ENCODE assay signal across 28 cellular contexts in the genomic region with DNA sequence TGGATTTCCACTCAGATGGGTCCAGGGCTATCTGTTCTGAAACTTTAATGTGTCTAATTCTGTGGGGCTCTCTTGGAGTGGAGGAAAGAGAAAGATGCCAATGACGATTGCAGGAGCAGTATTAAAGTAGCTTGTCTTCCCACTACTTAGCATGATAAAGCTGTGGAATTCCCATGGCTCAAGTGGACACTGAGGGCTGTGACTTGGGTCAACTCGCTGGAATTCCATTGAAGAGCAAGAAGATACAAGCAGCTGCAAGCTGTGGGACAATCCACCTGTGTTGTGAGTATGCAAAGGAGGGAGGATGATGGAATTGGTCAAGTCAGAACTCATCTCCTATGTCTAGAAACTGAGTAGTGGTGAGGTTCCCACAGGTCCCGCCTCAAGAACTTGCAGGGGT.
DNase-seq lines count a peak whose midpoint lies in the region; ATAC-seq, FAIRE-seq and TF ChIP-seq lines count a peak whose summit lies in the region.
"Had no signal": no experiment of that assay in that cellular context is flagged by ENCODE, and none has a peak within 500 bp of the region (broad histone marks: within the 10 kb centered on the region; RNA-seq: fewer than 3 reads in every experiment).

No MANE protein-coding gene starts in this region.

- no peaks in the 10 kb centered on the region for H3K27me3 Mint-ChIP-seq in GM23338 (ENCODE audit: insufficient read depth, low read depth, poor library complexity)
- H3K27me3 Mint-ChIP-seq: CD4-positive, alpha-beta memory T cell; CD4-positive, CD25-positive, alpha-beta regulatory T cell had no signal

- no peaks in the 10 kb centered on the region; the same call in 1 of the 2 replicates for H3K23me2 ChIP-seq in H1 (ENCODE audit: low read depth, low read length)

- no peaks in the 10 kb centered on the region for H3K36me3 ChIP-seq in GM23338 (ENCODE audit: insufficient read depth)
- no peaks in the 10 kb centered on the region for H3K36me3 ChIP-seq in H1 (ENCODE audit: control insufficient read depth in 2 of 4, insufficient read depth in 4 of 4, low read length in 3 of 4)
- no peaks in the 10 kb centered on the region for H3K36me3 ChIP-seq in mesendoderm (ENCODE audit: control insufficient read depth, insufficient read depth, low read length)
- H3K36me3 ChIP-seq in neuronal stem cell (replicated peaks in 1 of 2; ENCODE audit: control insufficient read depth in 2 of 2, insufficient read depth in 2 of 2, low read length in 2 of 2), result no peaks in the 10 kb centered on the region
- H3K36me3 ChIP-seq in heart right ventricle, result no peaks in the 10 kb centered on the region
- H3K36me3 ChIP-seq: BE2C, BLaER1 had no signal

- H2BK15ac ChIP-seq in H1 (ENCODE audit: low read length) (no peak overlapping the region), mesendoderm (replicated peaks; ENCODE audit: low read depth) (no peak overlapping the region), neuronal stem cell (ENCODE audit: low read length) (no peak overlapping the region)

- intact Hi-C loops in heart right ventricle (cut with DNase I), result no loop called here

- TF ChIP-seq CTCF in GM23338 (conservative IDR thresholded peaks at IDR 0.05; ENCODE audit: low read depth in 2 of 2) (no peak), H1 (IDR thresholded peaks at IDR 0.05; ENCODE audit: control extremely low read depth in 1 of 3, insufficient read depth in 1 of 3, low read depth in 1 of 3, low read length in 3 of 3) (no peak), heart right ventricle (IDR thresholded peaks at IDR 0.05) (no peak)

- 0 out of 2 replicates have a peak overlapping the region, but pooled peaks have one; percentile 12 for H2BK12ac ChIP-seq in H1 (ENCODE audit: low read depth, low read length)
- no peak overlapping the region for H2BK12ac ChIP-seq in neuronal stem cell (ENCODE audit: low read length)

- H3K79me1 ChIP-seq in H1 (ENCODE audit: low read depth, low read length) (no peaks in the 10 kb centered on the region), mesendoderm (ENCODE audit: low read length) (no peaks in the 10 kb centered on the region), neuronal stem cell (ENCODE audit: low read depth, low read length) (no peaks in the 10 kb centered on the region)

- H3K23ac ChIP-seq in H1 (ENCODE audit: insufficient read length) (no peak overlapping the region), mesendoderm (ENCODE audit: low read length) (no peak overlapping the region), neuronal stem cell (ENCODE audit: low read depth, low read length, poor library complexity) (no peak overlapping the region)

- CTCF ChIA-PET in H1 (lab: Charles Lee; ENCODE audit: partially characterized antibody), result no interaction called here

- H3K27me3 ChIP-seq in GM23338 (ENCODE audit: insufficient read depth) (no peaks in the 10 kb centered on the region), H1 (replicated peaks in 1 of 4; ENCODE audit: control insufficient read depth in 3 of 4, extremely low read depth in 1 of 4, insufficient read depth in 3 of 4, low read length in 3 of 4) (peaks cover 0 to 1% (median 0%) of the 10 kb centered on the region in 4 experiments; a peak in 1 of 7 replicates), mesendoderm (ENCODE audit: insufficient read depth, low read length, poor library complexity) (no peaks in the 10 kb centered on the region), neuronal stem cell (ENCODE audit: control insufficient read depth in 3 of 3, insufficient read depth in 3 of 3, low read depth in 1 of 3, low read length in 3 of 3) (no peaks in the 10 kb centered on the region), heart right ventricle (no peaks in the 10 kb centered on the region)
- H3K27me3 ChIP-seq: BE2C, BLaER1 had no signal

- TF ChIP-seq RAD21 in H1 (IDR thresholded peaks at IDR 0.05 in 1 of 2, conservative IDR thresholded peaks at IDR 0.05 in 1 of 2; ENCODE audit: low read depth in 2 of 2, low read length in 2 of 2), result no peak

- H3K56ac ChIP-seq in H1 (replicated peaks; ENCODE audit: insufficient read length, low read depth, low read length), result no peak overlapping the region
- no peak overlapping the region for H3K56ac ChIP-seq in mesendoderm (ENCODE audit: low read length)

- H3K18ac ChIP-seq in H1 (ENCODE audit: extremely low read depth, low read length) (no peak overlapping the region), mesendoderm (ENCODE audit: low read length) (no peak overlapping the region), neuronal stem cell (ENCODE audit: low read length) (peak overlapping the region; percentile 33)

- H3K14ac ChIP-seq in H1 (ENCODE audit: insufficient read length) (no peak overlapping the region), neuronal stem cell (ENCODE audit: low read length) (no peak overlapping the region)

- H3F3A ChIP-seq in GM23338 (replicated peaks; ENCODE audit: low read depth), result no peaks in the 10 kb centered on the region

- H3K27ac ChIP-seq in GM23338 (ENCODE audit: low read depth), result no peak overlapping the region
- H3K27ac ChIP-seq in H1 (ENCODE audit: low read depth, low read length), result no peak overlapping the region
- no peak overlapping the region for H3K27ac ChIP-seq in mesendoderm (ENCODE audit: low read depth, low read length)
- H3K27ac ChIP-seq in neuronal stem cell (replicated peaks; ENCODE audit: low read length), result no peak overlapping the region
- H3K27ac ChIP-seq in heart right ventricle, result no peak overlapping the region
- H3K27ac ChIP-seq: BLaER1 had no signal

- TF ChIP-seq POLR2A in H1 (IDR thresholded peaks at IDR 0.05; ENCODE audit: control extremely low read depth in 1 of 2, low read depth in 2 of 2, low read length in 2 of 2), result no peak

- TF ChIP-seq EP300 in H1 (IDR thresholded peaks at IDR 0.05; ENCODE audit: borderline replicate concordance in 1 of 2, low read depth in 2 of 2, low read length in 2 of 2), result no peak

- H3K4me1 ChIP-seq in GM23338 (ENCODE audit: insufficient read depth) (no peaks in the 10 kb centered on the region), H1 (replicated peaks in 1 of 4; ENCODE audit: control insufficient read depth in 3 of 4, insufficient read depth in 4 of 4, low read length in 3 of 4) (no peaks in the 10 kb centered on the region), mesendoderm (ENCODE audit: control insufficient read depth, low read depth, low read length) (no peaks in the 10 kb centered on the region), neuronal stem cell (ENCODE audit: control insufficient read depth in 2 of 2, insufficient read depth in 1 of 2, low read depth in 1 of 2, low read length in 2 of 2) (peaks cover 0 to 3% of the 10 kb centered on the region in 2 donors), heart right ventricle (no peaks in the 10 kb centered on the region)
- H3K4me1 ChIP-seq: BE2C had no signal

- FAIRE-seq in H1 (lab: Jason Lieb, UNC), result no peak
- FAIRE-seq: A204.1, G401.6, GM12891 had no signal

- no peak overlapping the region for H4K5ac ChIP-seq in H1 (ENCODE audit: insufficient read length, low read depth, low read length)
- H4K5ac ChIP-seq in mesendoderm (ENCODE audit: low read length), result peak overlapping the region; percentile 23

- peaks cover 6% of the 10 kb centered on the region; the same call in 1 of the 3 replicates for H3K9me3 Mint-ChIP-seq in GM23338

- H3K79me2 ChIP-seq in GM23338 (replicated peaks; ENCODE audit: insufficient read depth) (no peaks in the 10 kb centered on the region), H1 (ENCODE audit: control insufficient read depth in 1 of 2, insufficient read depth in 2 of 2, low read length in 2 of 2) (no peaks in the 10 kb centered on the region), mesendoderm (ENCODE audit: control insufficient read depth, insufficient read depth, low read length) (no peaks in the 10 kb centered on the region)

- H3K36me3 Mint-ChIP-seq in GM23338 (ENCODE audit: low read depth), result no peaks in the 10 kb centered on the region
- H3K36me3 Mint-ChIP-seq: CD14-positive monocyte; CD4-positive, alpha-beta memory T cell; CD4-positive, CD25-positive, alpha-beta regulatory T cell; CD8-positive, alpha-beta memory T cell had no signal

- 58% methylated on average over 3 of the region's 3 CpGs; no CpG with 5 or more reads in 1 of the 2 experiments for whole genome bisulfite sequencing in H1 (ENCODE audit: extremely low coverage in 1 of 2, insufficient coverage in 1 of 2, insufficient read length in 1 of 2, insufficient replicate concordance in 2 of 2, low coverage in 1 of 2, low lambda C conversion rate in 2 of 2, missing lambda C conversion rate in 1 of 2), 2 experiments
- WGBS in mesendoderm (ENCODE audit: extremely low coverage, insufficient coverage, low lambda C conversion rate), result no CpG with 5 or more reads among the region's 3 CpGs
- no CpG with 5 or more reads among the region's 3 CpGs for WGBS in neuronal stem cell (ENCODE audit: extremely low coverage in 2 of 2, insufficient read length in 2 of 2, insufficient replicate concordance in 1 of 2), 2 donors
- 57 to 60% methylated on average over 3 of the region's 3 CpGs for WGBS in heart right ventricle, 2 donors

- H2AK5ac ChIP-seq in H1 (ENCODE audit: low read depth, low read length), result no peak overlapping the region; the same call in 1 of the 2 replicates
- H2AK5ac ChIP-seq in mesendoderm (ENCODE audit: low read length), result no peak overlapping the region
- H2AK5ac ChIP-seq in neuronal stem cell (ENCODE audit: low read depth, low read length), result no peak overlapping the region

- no peak overlapping the region for H4K91ac ChIP-seq in H1 (replicated peaks; ENCODE audit: insufficient read length, low read length)
- H4K91ac ChIP-seq in neuronal stem cell (ENCODE audit: low read depth, low read length, poor library complexity), result no peak overlapping the region

- H3K4ac ChIP-seq in H1 (replicated peaks; ENCODE audit: insufficient read length, low read depth, low read length) (no peak overlapping the region), mesendoderm (ENCODE audit: low read depth, low read length) (no peak overlapping the region), neuronal stem cell (ENCODE audit: low read length) (no peak overlapping the region)

- POLR2A ChIA-PET in H1 (lab: Charles Lee; ENCODE audit: partially characterized antibody), result no interaction called here

- H3K27ac Mint-ChIP-seq in GM23338, result 0 out of 2 replicates have a peak overlapping the region, but pooled peaks have one; percentile 12
- H3K27ac Mint-ChIP-seq: CD14-positive monocyte; CD4-positive, alpha-beta memory T cell; CD4-positive, CD25-positive, alpha-beta regulatory T cell; CD8-positive, alpha-beta memory T cell had no signal

- no peak overlapping the region for H4K8ac ChIP-seq in H1 (ENCODE audit: extremely low read depth, insufficient read depth, low read length)
- H4K8ac ChIP-seq in mesendoderm (ENCODE audit: low read depth, low read length), result no peak overlapping the region
- no peak overlapping the region for H4K8ac ChIP-seq in neuronal stem cell (ENCODE audit: low read depth, low read length)

- H3K9me2 ChIP-seq in GM23338 (ENCODE audit: insufficient read depth), result no peaks in the 10 kb centered on the region

- H3K4me2 ChIP-seq in GM23338 (no peak overlapping the region), H1 (ENCODE audit: insufficient read depth in 1 of 2, low read depth in 2 of 2, low read length in 2 of 2) (no peak overlapping the region), mesendoderm (ENCODE audit: low read length) (no peak overlapping the region), neuronal stem cell (ENCODE audit: insufficient read depth, low read length, poor library complexity, severe bottlenecking) (no peak overlapping the region)
- H3K4me2 ChIP-seq: BLaER1 had no signal

- peak; percentile 20 for DNase-seq in GM23338 (ENCODE audit: low spot score)
- no peak for DNase-seq in H1 (ENCODE audit: low read depth in 1 of 2, low spot score in 2 of 2)
- DNase-seq in mesendoderm, result no peak
- no peak for DNase-seq in neuronal stem cell (ENCODE audit: low spot score)
- DNase-seq in stimulated activated CD4-positive, alpha-beta T cell treated with anti-CD3 and anti-CD28 coated beads, Interleukin-2, amount 100 ng/mL, for 24 hours, result no peak
- no peak for DNase-seq in inferior parietal cortex (ENCODE audit: extremely low spot score)
- DNase-seq in heart right ventricle, result no peak
- DNase-seq: 8988T; ACHN; BE2C; C1 segment of cervical spinal cord; CD4-positive, alpha-beta memory T cell; CD4-positive, CD25-positive, alpha-beta regulatory T cell; CD8-positive, alpha-beta memory T cell; COR-L47; DMS 273 treated with DMSO at 0.1 percent for 48 hours; DMS153; DMS53; DMS79; DND-41; EL; GF-D8 had no signal

- H3K9ac ChIP-seq in H1 (replicated peaks in 1 of 4; ENCODE audit: extremely low read depth in 1 of 4, low read depth in 3 of 4, low read length in 3 of 4) (no peak overlapping the region), mesendoderm (ENCODE audit: low read length) (no peak overlapping the region), neuronal stem cell (ENCODE audit: low read depth, low read length, poor library complexity) (no peak overlapping the region)
- H3K9ac ChIP-seq: BLaER1 had no signal

- H4K20me1 ChIP-seq in GM23338 (replicated peaks; ENCODE audit: insufficient read depth), result no peaks in the 10 kb centered on the region
- no peaks in the 10 kb centered on the region for H4K20me1 ChIP-seq in H1 (replicated peaks in 1 of 2; ENCODE audit: control insufficient read depth in 1 of 2, insufficient read depth in 2 of 2, low read length in 2 of 2)
- H4K20me1 ChIP-seq: BLaER1 had no signal

- H2BK120ac ChIP-seq in H1 (replicated peaks; ENCODE audit: low read depth, low read length), result no peak overlapping the region
- no peak overlapping the region for H2BK120ac ChIP-seq in mesendoderm (ENCODE audit: low read depth, low read length)
- no peak overlapping the region for H2BK120ac ChIP-seq in neuronal stem cell (ENCODE audit: low read depth, low read length)

- no peaks in the 10 kb centered on the region; a peak in 1 of 4 replicates for H3K9me3 ChIP-seq in H1 (ENCODE audit: insufficient read depth in 2 of 2, low read depth in 1 of 2, low read length in 1 of 2)
- H3K9me3 ChIP-seq in neuronal stem cell (replicated peaks in 1 of 2; ENCODE audit: control insufficient read depth in 2 of 2, insufficient read depth in 1 of 2, low read depth in 1 of 2, low read length in 2 of 2), result no peaks in the 10 kb centered on the region
- H3K9me3 ChIP-seq in heart right ventricle, result peaks cover 0 to 9% (median 0%) of the 10 kb centered on the region in 11 donors
- H3K9me3 ChIP-seq: BE2C, BLaER1 had no signal

- ATAC-seq in GM23338 (no peak), heart right ventricle (no peak), GM18858 (IDR thresholded peaks at IDR 0.05; ENCODE audit: unreplicated experiment) (no peak)

- H2AFZ ChIP-seq in GM23338, result no peak overlapping the region
- H2AFZ ChIP-seq in H1 (ENCODE audit: low read length), result peak overlapping the region; percentile 76; the same call in 1 of the 2 replicates
- H2AFZ ChIP-seq in neuronal stem cell (ENCODE audit: low read length), result no peak overlapping the region

- no peak overlapping the region for H3K4me3 Mint-ChIP-seq in GM23338
- H3K4me3 Mint-ChIP-seq: CD14-positive monocyte; CD4-positive, alpha-beta memory T cell; CD4-positive, CD25-positive, alpha-beta regulatory T cell; CD8-positive, alpha-beta memory T cell had no signal

- H3K4me1 Mint-ChIP-seq in GM23338, result peaks cover 7% of the 10 kb centered on the region; the same call in 2 of the 3 replicates
- H3K4me1 Mint-ChIP-seq: CD14-positive monocyte; CD4-positive, alpha-beta memory T cell; CD4-positive, CD25-positive, alpha-beta regulatory T cell; CD8-positive, alpha-beta memory T cell had no signal

- no peak overlapping the region for H2BK20ac ChIP-seq in H1 (ENCODE audit: low read length)

- H3K4me3 ChIP-seq in GM23338 (no peak overlapping the region), H1 (ENCODE audit: extremely low read depth in 1 of 4, insufficient read depth in 2 of 4, low read depth in 3 of 4, low read length in 4 of 4) (no peak overlapping the region), mesendoderm (ENCODE audit: low read length) (no peak overlapping the region), neuronal stem cell (ENCODE audit: low read length in 2 of 2) (no peak overlapping the region), heart right ventricle (no peak overlapping the region)
- H3K4me3 ChIP-seq: BLaER1 had no signal

- H2BK5ac ChIP-seq in H1 (ENCODE audit: low read depth, low read length) (no peak overlapping the region), mesendoderm (ENCODE audit: low read length) (no peak overlapping the region), neuronal stem cell (ENCODE audit: low read length) (no peak overlapping the region)
